12 cellular contexts compared by ENCODE assay signal in the genomic region with DNA sequence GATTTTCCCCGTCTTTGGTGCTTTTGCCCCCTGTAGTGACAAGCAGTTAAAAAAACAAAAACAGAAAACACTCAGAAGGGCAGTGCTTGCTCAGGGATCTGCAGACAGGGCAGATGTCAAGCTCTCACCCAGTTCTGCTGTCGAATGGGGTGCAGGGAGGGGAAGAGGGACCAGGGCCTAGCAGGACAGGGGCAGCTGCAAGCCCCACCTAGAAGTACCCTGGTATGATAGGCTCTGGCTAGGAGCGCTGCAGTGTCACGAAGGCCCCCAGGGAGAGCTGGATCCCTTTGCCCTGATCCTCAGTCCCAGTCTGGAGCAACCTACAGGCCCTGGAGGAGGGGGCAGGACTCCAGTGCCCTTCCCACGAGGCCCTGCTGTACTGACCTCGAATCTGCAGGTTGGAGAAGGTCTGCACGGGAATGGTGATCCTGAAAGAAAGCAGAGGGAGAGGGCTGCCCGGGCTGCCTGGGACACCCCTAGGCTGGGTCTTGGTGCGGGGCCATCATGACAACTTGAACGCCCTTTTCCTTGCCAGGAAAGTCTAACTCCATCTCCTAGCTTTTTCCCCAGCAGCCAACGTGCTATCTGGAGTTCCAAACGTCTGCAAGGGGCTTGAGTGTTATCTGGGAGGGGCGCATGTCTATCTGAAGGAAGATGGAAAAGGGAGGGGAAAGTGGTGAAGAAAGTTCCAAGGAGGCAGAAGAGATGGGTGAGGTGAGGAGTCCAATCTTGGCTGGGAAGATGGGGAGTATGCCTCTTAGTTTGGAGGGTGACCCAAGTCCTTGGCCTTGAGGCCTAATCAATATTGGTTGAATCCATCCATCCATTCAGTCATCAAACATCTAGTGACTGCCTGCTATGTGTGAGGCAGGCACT. TPM values are rescaled to one million over a fixed set of nuclear protein-coding genes. Genes with fewer than 3 reads are reported as not detected.
DNase-seq lines count a peak whose midpoint lies in the region; ATAC-seq and TF ChIP-seq lines count a peak whose summit lies in the region.
"Had no signal": no experiment of that assay in that cellular context is flagged by ENCODE, and none has a peak within 500 bp of the region (broad histone marks: within the 10 kb centered on the region; RNA-seq: fewer than 3 reads in every experiment).

No MANE protein-coding gene starts in this region.

- intact Hi-C loops in stomach (cut with DNase I; ENCODE audit: low total_unique reads) = loop anchor here (10.0 kb wide), 1 partner anchor 194 kb away; no protein-coding TSS in a partner anchor

- H3K9me3 ChIP-seq in stomach smooth muscle (ENCODE audit: control insufficient read depth in 2 of 2, low read length in 2 of 2) (no peaks in the 10 kb centered on the region), stomach (no peaks in the 10 kb centered on the region)
- H3K9me3 ChIP-seq: thyroid gland had no signal

- 75 to 86% (median 80%) methylated on average over 13 of the region's 13 CpGs for WGBS in stomach, 5 donors

- peak overlapping the region in 1 of 2 donors; percentile 52 for H3K4me3 ChIP-seq in stomach smooth muscle (ENCODE audit: low read length in 2 of 2)
- H3K4me3 ChIP-seq in stomach = peak overlapping the region in 1 of 4 donors; percentile 48

- ATAC-seq in WTC11 (no peak), HG02759 (IDR thresholded peaks at IDR 0.05; ENCODE audit: unreplicated experiment) (no peak)

- H3K27ac Mint-ChIP-seq in activated naive CD4-positive, alpha-beta T cell treated with anti-CD3 and anti-CD28 coated beads, Interleukin-2, amount 50 U/mL, for 24 hours = no peak overlapping the region
- H3K27ac Mint-ChIP-seq in WTC11 (no peak overlapping the region), immature natural killer cell (peak overlapping the region in 2 of 6 donors; percentile 40 to 59)

- peaks cover 16% of the 10 kb centered on the region for H3K4me1 ChIP-seq in stomach smooth muscle (ENCODE audit: control insufficient read depth, insufficient read depth, low read length)
- peaks cover 10 to 19% (median 12%) of the 10 kb centered on the region in 4 donors for H3K4me1 ChIP-seq in stomach

- no peak for DNase-seq in activated naive CD4-positive, alpha-beta T cell treated with anti-CD3 and anti-CD28 coated beads, Interleukin-2, amount 50 U/mL, for 16 hours
- no peak for DNase-seq in WTC11 (ENCODE audit: low spot score)
- no peak for DNase-seq in immature natural killer cell
- DNase-seq in stomach = no peak
- no peak for DNase-seq in NCI-H2029 treated with DMSO at 0.1 percent for 48 hours (lab: John Stamatoyannopoulos, UW)

- no peak for TF ChIP-seq POLR2A in stomach (IDR thresholded peaks at IDR 0.05)

- peaks cover 13% of the 10 kb centered on the region for H3K27me3 Mint-ChIP-seq in activated naive CD4-positive, alpha-beta T cell treated with anti-CD3 and anti-CD28 coated beads, Interleukin-2, amount 50 U/mL, for 24 hours
- H3K27me3 Mint-ChIP-seq in WTC11 (ENCODE audit: low read depth) = peaks cover 41% of the 10 kb centered on the region
- peaks cover 4 to 12% (median 6%) of the 10 kb centered on the region in 3 donors for H3K27me3 Mint-ChIP-seq in immature natural killer cell (ENCODE audit: low read depth in 3 of 3)

- TF ChIP-seq CTCF in WTC11 (IDR thresholded peaks at IDR 0.05) (no peak; the same call in 1 of the 2 replicates), stomach (IDR thresholded peaks at IDR 0.05) (no peak)

- peaks cover 16% of the 10 kb centered on the region for H3K4me1 Mint-ChIP-seq in activated naive CD4-positive, alpha-beta T cell treated with anti-CD3 and anti-CD28 coated beads, Interleukin-2, amount 50 U/mL, for 24 hours
- peaks cover 10% of the 10 kb centered on the region for H3K4me1 Mint-ChIP-seq in WTC11
- H3K4me1 Mint-ChIP-seq in immature natural killer cell = peaks cover 0 to 3% of the 10 kb centered on the region in 2 donors

- H3K27me3 ChIP-seq in stomach smooth muscle (ENCODE audit: control insufficient read depth in 1 of 2, insufficient read depth in 2 of 2, low read length in 2 of 2) = peaks cover 4 to 5% of the 10 kb centered on the region in 2 donors
- peaks cover 0 to 51% (median 20%) of the 10 kb centered on the region in 3 donors for H3K27me3 ChIP-seq in stomach
- H3K27me3 ChIP-seq: thyroid gland had no signal

- CTCF ChIA-PET in WTC11 (lab: Charles Lee) = interaction anchor here (0.5 to 5.2 kb wide), 50 partner anchors 8 to 535 kb away, joined by 3 to 89 read pairs (median 4); partner anchors contain the start of genes ACBD4, C1QL1 and EFTUD2

- peak overlapping the region; percentile 65 for H3K4me3 Mint-ChIP-seq in activated naive CD4-positive, alpha-beta T cell treated with anti-CD3 and anti-CD28 coated beads, Interleukin-2, amount 50 U/mL, for 24 hours
- H3K4me3 Mint-ChIP-seq in WTC11 (peak overlapping the region; percentile 66), immature natural killer cell (peak overlapping the region; percentile 33 to 71 (median 69))

- H3K27ac ChIP-seq in stomach smooth muscle (ENCODE audit: low read length) = peak overlapping the region; percentile 49
- H3K27ac ChIP-seq in stomach = no peak overlapping the region
- H3K27ac ChIP-seq: HL-60, thyroid gland had no signal

- H3K36me3 ChIP-seq in stomach smooth muscle (ENCODE audit: control insufficient read depth in 2 of 2, insufficient read depth in 2 of 2, low read length in 2 of 2) = no peaks in the 10 kb centered on the region
- H3K36me3 ChIP-seq in stomach = no peaks in the 10 kb centered on the region
- H3K36me3 ChIP-seq: thyroid gland had no signal

- no peaks in the 10 kb centered on the region for H3K36me3 Mint-ChIP-seq in activated naive CD4-positive, alpha-beta T cell treated with anti-CD3 and anti-CD28 coated beads, Interleukin-2, amount 50 U/mL, for 24 hours
- no peaks in the 10 kb centered on the region for H3K36me3 Mint-ChIP-seq in WTC11
- no peaks in the 10 kb centered on the region for H3K36me3 Mint-ChIP-seq in immature natural killer cell

- no peaks in the 10 kb centered on the region for H3K9me3 Mint-ChIP-seq in activated naive CD4-positive, alpha-beta T cell treated with anti-CD3 and anti-CD28 coated beads, Interleukin-2, amount 50 U/mL, for 24 hours
- H3K9me3 Mint-ChIP-seq in WTC11 (no peaks in the 10 kb centered on the region), immature natural killer cell (no peaks in the 10 kb centered on the region)

- POLR2A ChIA-PET in WTC11 (lab: Charles Lee) = interaction anchor here (0.5 to 1.1 kb wide), 3 partner anchors 10 to 73 kb away, joined by 3 to 5 read pairs (median 3); partner anchors contain the start of gene EFTUD2

- H3K9ac ChIP-seq in stomach smooth muscle (ENCODE audit: low read length in 2 of 2) = peak overlapping the region in 1 of 2 donors; percentile 35

- TF ChIP-seq EP300 in stomach (IDR thresholded peaks at IDR 0.05) = no peak

TF ChIP-seq in WTC11, 78 proteins besides CTCF, POLR2A, EP300 and RAD21:
- TF ChIP-seq NR2C2 (CRISPR knock-in tag; IDR thresholded peaks at IDR 0.05) = 0 out of 2 replicates have a peak, but pooled peaks have one; percentile 22
- TF ChIP-seq, protein P1, sequence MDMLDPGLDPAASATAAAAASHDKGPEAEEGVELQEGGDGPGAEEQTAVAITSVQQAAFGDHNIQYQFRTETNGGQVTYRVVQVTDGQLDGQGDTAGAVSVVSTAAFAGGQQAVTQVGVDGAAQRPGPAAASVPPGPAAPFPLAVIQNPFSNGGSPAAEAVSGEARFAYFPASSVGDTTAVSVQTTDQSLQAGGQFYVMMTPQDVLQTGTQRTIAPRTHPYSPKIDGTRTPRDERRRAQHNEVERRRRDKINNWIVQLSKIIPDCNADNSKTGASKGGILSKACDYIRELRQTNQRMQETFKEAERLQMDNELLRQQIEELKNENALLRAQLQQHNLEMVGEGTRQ (CRISPR knock-in tag; IDR thresholded peaks at IDR 0.05) = no peak
TF ChIP-seq in WTC11: peak in this region for 1.

RNA-seq across cellular contexts. Expression of gene GFAP, which starts 4.8 kb away (rescaled TPM):
- 1.5 to 2.2 TPM (median 1.6 TPM) in 3 replicates for total RNA-seq in WTC11 (2021)
- polyA plus RNA-seq in immature natural killer cell = 1 to 10 TPM in 1 of 3 donors, not detected in 2; 1.1 TPM
- total RNA-seq in stomach = 1 to 10 TPM in 1 of 5 donors, not detected in 4; 9.7 TPM
- 1 to 10 TPM in 1 of 3 donors, under 1 TPM in 2; 0.15 to 1.4 (median 0.23) TPM for polyA plus RNA-seq in stomach
- total RNA-seq: A673, M059J had no signal

RNA-seq across cellular contexts. Expression of gene EFTUD2, which starts 11.2 kb away (rescaled TPM):
- 128 to 162 TPM (median 148 TPM) in 3 replicates for total RNA-seq in WTC11 (2021)
- 100 to 1,000 TPM in 2 of 3 donors, 10 to 100 TPM in 1; 76.5 to 109 (median 101) TPM for polyA plus RNA-seq in immature natural killer cell
- total RNA-seq in stomach = 100 to 1,000 TPM in 3 of 5 donors, 10 to 100 TPM in 2; 70.1 to 176 (median 111) TPM
- polyA plus RNA-seq in stomach = 10 to 100 TPM; 15.9 to 28.6 (median 21.2) TPM

RNA-seq across cellular contexts. Expression of gene KIF18B, which starts 37.1 kb away (rescaled TPM):
- 62.2 to 82.2 TPM (median 66.3 TPM) in 3 replicates for total RNA-seq in WTC11 (2021)
- under 1 TPM in 1 of 3 donors, not detected in 2; 0.37 TPM for polyA plus RNA-seq in immature natural killer cell
- total RNA-seq in stomach = 10 to 100 TPM in 1 of 5 donors, 1 to 10 TPM in 1, under 1 TPM in 2, not detected in 1; 0.58 to 12.2 (median 2.0) TPM
- polyA plus RNA-seq in stomach = 1 to 10 TPM in 2 of 3 donors, under 1 TPM in 1; 0.15 to 2.2 (median 1.2) TPM

RNA-seq across cellular contexts. Expression of gene C1QL1, which starts 57.6 kb away (rescaled TPM):
- total RNA-seq in WTC11 (2021) (13.4 to 16.8 TPM (median 15.6 TPM) in 3 replicates), stomach (10 to 100 TPM in 2 of 5 donors, 1 to 10 TPM in 2, not detected in 1; 2.2 to 16.3 (median 8.1) TPM)
- polyA plus RNA-seq in immature natural killer cell (under 1 TPM in 1 of 3 donors, not detected in 2; 0.20 TPM), stomach (1 to 10 TPM; 2.9 to 8.6 (median 5.2) TPM)
